Comparison of ENCODE assay signal across 1 cellular context in the genomic region with DNA sequence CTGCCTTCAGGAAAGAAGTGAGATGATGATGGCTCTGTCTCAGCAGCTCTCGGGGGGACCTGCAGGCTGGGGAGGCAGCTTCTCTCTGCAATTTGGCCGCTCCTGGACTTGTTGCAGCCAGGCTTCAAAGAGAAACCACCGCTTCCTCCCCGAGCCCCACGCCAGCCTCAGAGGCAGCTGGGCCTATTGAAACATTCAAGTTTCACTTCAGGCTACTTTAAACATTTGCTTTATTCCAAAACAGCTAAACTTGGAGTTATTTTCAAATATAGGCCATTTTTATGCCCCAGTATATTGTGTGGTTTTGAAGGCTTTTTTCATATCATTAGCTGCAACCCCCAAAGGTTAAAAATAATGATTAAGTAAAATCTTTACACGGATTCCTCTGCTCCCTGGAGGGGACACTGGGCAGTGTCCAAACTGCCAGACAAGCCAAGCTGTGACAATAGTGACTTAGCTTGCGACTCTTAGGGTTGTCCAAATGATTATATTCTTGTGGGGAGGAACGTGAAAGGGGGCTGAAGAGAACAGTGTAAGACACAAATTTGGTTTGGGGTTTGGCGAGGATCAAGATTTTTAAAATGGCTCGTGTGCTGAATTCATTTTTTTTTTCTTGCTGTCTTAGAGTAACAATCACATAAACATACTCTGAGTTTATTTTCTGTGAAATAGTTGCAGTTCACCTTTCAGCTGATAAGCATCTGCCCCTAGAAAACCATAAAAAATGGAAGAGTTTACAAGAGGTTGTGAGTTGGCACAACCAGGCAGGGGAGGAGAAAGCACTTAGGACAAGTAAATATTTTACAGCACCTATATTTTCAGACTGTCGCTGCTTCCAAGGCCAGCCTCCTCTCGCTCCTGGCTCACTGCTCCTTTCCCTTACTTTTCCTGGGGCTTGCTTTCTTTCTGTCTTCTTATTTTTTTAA.
TF ChIP-seq lines count a peak whose summit lies in the region.

No MANE protein-coding gene starts in this region.

TF ChIP-seq in SK-N-SH treated with all-trans-retinoic acid at 6 μM for 48 hours, 23 proteins besides CTCF, POLR2A, EP300 and RAD21 (continued from another document):
- TF ChIP-seq, protein P1, sequence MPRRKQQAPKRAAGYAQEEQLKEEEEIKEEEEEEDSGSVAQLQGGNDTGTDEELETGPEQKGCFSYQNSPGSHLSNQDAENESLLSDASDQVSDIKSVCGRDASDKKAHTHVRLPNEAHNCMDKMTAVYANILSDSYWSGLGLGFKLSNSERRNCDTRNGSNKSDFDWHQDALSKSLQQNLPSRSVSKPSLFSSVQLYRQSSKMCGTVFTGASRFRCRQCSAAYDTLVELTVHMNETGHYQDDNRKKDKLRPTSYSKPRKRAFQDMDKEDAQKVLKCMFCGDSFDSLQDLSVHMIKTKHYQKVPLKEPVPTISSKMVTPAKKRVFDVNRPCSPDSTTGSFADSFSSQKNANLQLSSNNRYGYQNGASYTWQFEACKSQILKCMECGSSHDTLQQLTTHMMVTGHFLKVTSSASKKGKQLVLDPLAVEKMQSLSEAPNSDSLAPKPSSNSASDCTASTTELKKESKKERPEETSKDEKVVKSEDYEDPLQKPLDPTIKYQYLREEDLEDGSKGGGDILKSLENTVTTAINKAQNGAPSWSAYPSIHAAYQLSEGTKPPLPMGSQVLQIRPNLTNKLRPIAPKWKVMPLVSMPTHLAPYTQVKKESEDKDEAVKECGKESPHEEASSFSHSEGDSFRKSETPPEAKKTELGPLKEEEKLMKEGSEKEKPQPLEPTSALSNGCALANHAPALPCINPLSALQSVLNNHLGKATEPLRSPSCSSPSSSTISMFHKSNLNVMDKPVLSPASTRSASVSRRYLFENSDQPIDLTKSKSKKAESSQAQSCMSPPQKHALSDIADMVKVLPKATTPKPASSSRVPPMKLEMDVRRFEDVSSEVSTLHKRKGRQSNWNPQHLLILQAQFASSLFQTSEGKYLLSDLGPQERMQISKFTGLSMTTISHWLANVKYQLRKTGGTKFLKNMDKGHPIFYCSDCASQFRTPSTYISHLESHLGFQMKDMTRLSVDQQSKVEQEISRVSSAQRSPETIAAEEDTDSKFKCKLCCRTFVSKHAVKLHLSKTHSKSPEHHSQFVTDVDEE (CRISPR knock-in tag; IDR thresholded peaks at IDR 0.05) = no peak
- TF ChIP-seq ZFP3 (CRISPR knock-in tag; IDR thresholded peaks at IDR 0.05) = no peak
- TF ChIP-seq, protein P2, sequence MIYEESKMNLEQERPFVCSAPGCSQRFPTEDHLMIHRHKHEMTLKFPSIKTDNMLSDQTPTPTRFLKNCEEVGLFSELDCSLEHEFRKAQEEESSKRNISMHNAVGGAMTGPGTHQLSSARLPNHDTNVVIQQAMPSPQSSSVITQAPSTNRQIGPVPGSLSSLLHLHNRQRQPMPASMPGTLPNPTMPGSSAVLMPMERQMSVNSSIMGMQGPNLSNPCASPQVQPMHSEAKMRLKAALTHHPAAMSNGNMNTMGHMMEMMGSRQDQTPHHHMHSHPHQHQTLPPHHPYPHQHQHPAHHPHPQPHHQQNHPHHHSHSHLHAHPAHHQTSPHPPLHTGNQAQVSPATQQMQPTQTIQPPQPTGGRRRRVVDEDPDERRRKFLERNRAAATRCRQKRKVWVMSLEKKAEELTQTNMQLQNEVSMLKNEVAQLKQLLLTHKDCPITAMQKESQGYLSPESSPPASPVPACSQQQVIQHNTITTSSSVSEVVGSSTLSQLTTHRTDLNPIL (CRISPR knock-in tag; IDR thresholded peaks at IDR 0.05; ENCODE audit: low read depth) = no peak
- TF ChIP-seq, protein P3, sequence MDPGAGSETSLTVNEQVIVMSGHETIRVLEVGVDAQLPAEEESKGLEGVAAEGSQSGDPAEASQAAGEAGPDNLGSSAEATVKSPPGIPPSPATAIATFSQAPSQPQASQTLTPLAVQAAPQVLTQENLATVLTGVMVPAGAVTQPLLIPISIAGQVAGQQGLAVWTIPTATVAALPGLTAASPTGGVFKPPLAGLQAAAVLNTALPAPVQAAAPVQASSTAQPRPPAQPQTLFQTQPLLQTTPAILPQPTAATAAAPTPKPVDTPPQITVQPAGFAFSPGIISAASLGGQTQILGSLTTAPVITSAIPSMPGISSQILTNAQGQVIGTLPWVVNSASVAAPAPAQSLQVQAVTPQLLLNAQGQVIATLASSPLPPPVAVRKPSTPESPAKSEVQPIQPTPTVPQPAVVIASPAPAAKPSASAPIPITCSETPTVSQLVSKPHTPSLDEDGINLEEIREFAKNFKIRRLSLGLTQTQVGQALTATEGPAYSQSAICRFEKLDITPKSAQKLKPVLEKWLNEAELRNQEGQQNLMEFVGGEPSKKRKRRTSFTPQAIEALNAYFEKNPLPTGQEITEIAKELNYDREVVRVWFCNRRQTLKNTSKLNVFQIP (CRISPR knock-in tag; IDR thresholded peaks at IDR 0.05; ENCODE audit: borderline replicate concordance, low read depth) = no peak
- TF ChIP-seq ZNF8 (CRISPR knock-in tag; IDR thresholded peaks at IDR 0.05) = no peak
- TF ChIP-seq RARB (CRISPR knock-in tag; IDR thresholded peaks at IDR 0.05) = no peak
- no peak for TF ChIP-seq ZNF70 (CRISPR knock-in tag; IDR thresholded peaks at IDR 0.05)
